ENCODE assay signal across 1 cellular context in genomic region chr11:1762537-1763302, GRCh38.
A peak's percentile ranks its signal among the peaks of the same experiment; 100 is the strongest.
TF ChIP-seq lines count a peak whose summit lies in the region.

No MANE protein-coding gene starts in this region.

TF ChIP-seq in HepG2, 621 proteins besides CTCF, POLR2A, EP300 and RAD21 (continued from another document):
- no peak for TF ChIP-seq ZNF275 (CRISPR knock-in tag; IDR thresholded peaks at IDR 0.05; ENCODE audit: borderline replicate concordance)
- TF ChIP-seq SOX13 (IDR thresholded peaks at IDR 0.05), result no peak
- peak in 1 of 2 experiments; percentile 53; a peak in 1 of 4 replicates for TF ChIP-seq SOX13 (CRISPR knock-in tag; conservative IDR thresholded peaks at IDR 0.05 in 1 of 2, IDR thresholded peaks at IDR 0.05 in 1 of 2)
- no peak for TF ChIP-seq TSC22D2 (CRISPR knock-in tag; IDR thresholded peaks at IDR 0.05; ENCODE audit: borderline replicate concordance)
- TF ChIP-seq HHEX (CRISPR knock-in tag; IDR thresholded peaks at IDR 0.05), result no peak
- TF ChIP-seq ERF (CRISPR knock-in tag; IDR thresholded peaks at IDR 0.05), result 0 out of 2 replicates have a peak, but pooled peaks have one; percentile 23
- 0 out of 2 replicates have a peak, but pooled peaks have one; percentile 25 for TF ChIP-seq MIER3 (CRISPR knock-in tag; IDR thresholded peaks at IDR 0.05; ENCODE audit: borderline replicate concordance)
- TF ChIP-seq HMGXB3 (CRISPR knock-in tag; IDR thresholded peaks at IDR 0.05; ENCODE audit: borderline replicate concordance), result no peak; the same call in 1 of the 2 replicates
- TF ChIP-seq ZNF782 (CRISPR knock-in tag; IDR thresholded peaks at IDR 0.05; ENCODE audit: borderline replicate concordance), result 0 out of 2 replicates have a peak, but pooled peaks have one; percentile 59
- TF ChIP-seq DNMT3B (CRISPR knock-in tag; conservative IDR thresholded peaks at IDR 0.05), result 0 out of 2 replicates have a peak, but pooled peaks have one; percentile 54
- TF ChIP-seq JDP2 (CRISPR knock-in tag; IDR thresholded peaks at IDR 0.05; ENCODE audit: borderline replicate concordance), result no peak
- TF ChIP-seq KLF12 (CRISPR knock-in tag; IDR thresholded peaks at IDR 0.05; ENCODE audit: borderline replicate concordance), result peak; percentile 59
